ENCODE assay signal across 9 cellular contexts in genomic region chr1:21308847-21309652, GRCh38. TPM values are rescaled to one million over a fixed set of nuclear protein-coding genes. Genes with fewer than 3 reads are reported as not detected.
DNase-seq lines count a peak whose midpoint lies in the region; ATAC-seq and TF ChIP-seq lines count a peak whose summit lies in the region.
"Had no signal": no experiment of that assay in that cellular context is flagged by ENCODE, and none has a peak within 500 bp of the region (broad histone marks: within the 10 kb centered on the region; RNA-seq: fewer than 3 reads in every experiment).

No MANE protein-coding gene starts in this region.

- ATAC-seq in WTC11, result no peak
- ATAC-seq in CD8-positive, alpha-beta T cell, result no peak

- H3K36me3 Mint-ChIP-seq in activated naive CD4-positive, alpha-beta T cell treated with anti-CD3 and anti-CD28 coated beads for 36 hours (ENCODE audit: low read depth), result peaks cover 17% of the 10 kb centered on the region
- 0 out of 2 replicates have a peak, but pooled peaks cover 3% of the 10 kb centered on the region for H3K36me3 Mint-ChIP-seq in WTC11
- H3K36me3 Mint-ChIP-seq in CD8-positive, alpha-beta T cell, result peaks cover 4% of the 10 kb centered on the region

- peaks cover 69% of the 10 kb centered on the region for H3K4me1 Mint-ChIP-seq in activated naive CD4-positive, alpha-beta T cell treated with anti-CD3 and anti-CD28 coated beads for 36 hours (ENCODE audit: low read depth)
- H3K4me1 Mint-ChIP-seq in WTC11, result peaks cover 67% of the 10 kb centered on the region
- peaks cover 53% of the 10 kb centered on the region for H3K4me1 Mint-ChIP-seq in CD8-positive, alpha-beta T cell (ENCODE audit: low read depth)

- H3K36me3 ChIP-seq in left ventricle myocardium inferior (no peaks in the 10 kb centered on the region), urinary bladder (ENCODE audit: insufficient read depth) (no peaks in the 10 kb centered on the region)
- no peaks in the 10 kb centered on the region for H3K36me3 ChIP-seq in CD8-positive, alpha-beta T cell (ENCODE audit: insufficient read depth, low read length)

- no peaks in the 10 kb centered on the region for H3K27me3 Mint-ChIP-seq in activated naive CD4-positive, alpha-beta T cell treated with anti-CD3 and anti-CD28 coated beads for 36 hours (ENCODE audit: low read depth)
- H3K27me3 Mint-ChIP-seq in WTC11 (ENCODE audit: low read depth), result no peaks in the 10 kb centered on the region
- H3K27me3 Mint-ChIP-seq in CD8-positive, alpha-beta T cell (ENCODE audit: low read depth), result no peaks in the 10 kb centered on the region

- TF ChIP-seq CTCF in WTC11 (IDR thresholded peaks at IDR 0.05) (no peak), left ventricle myocardium inferior (IDR thresholded peaks at IDR 0.05; ENCODE audit: borderline replicate concordance) (no peak)
- TF ChIP-seq CTCF in CD8-positive, alpha-beta T cell (IDR thresholded peaks at IDR 0.05), result no peak

- no peak overlapping the region for H3K4me3 ChIP-seq in left ventricle myocardium inferior
- no peak overlapping the region for H3K4me3 ChIP-seq in urinary bladder (ENCODE audit: low read depth, low read length)
- no peak overlapping the region for H3K4me3 ChIP-seq in CD8-positive, alpha-beta T cell (ENCODE audit: low read depth, low read length)

- H3K4me1 ChIP-seq in left ventricle myocardium inferior (peaks cover 75% of the 10 kb centered on the region), urinary bladder (ENCODE audit: insufficient read depth) (no peaks in the 10 kb centered on the region)
- peaks cover 31% of the 10 kb centered on the region for H3K4me1 ChIP-seq in CD8-positive, alpha-beta T cell (ENCODE audit: insufficient read depth, low read length)

- WGBS in urinary bladder, result 49% methylated on average over 9 of the region's 9 CpGs

- H3K9me3 ChIP-seq in left ventricle myocardium inferior (replicated peaks), result no peaks in the 10 kb centered on the region
- no peaks in the 10 kb centered on the region for H3K9me3 ChIP-seq in CD8-positive, alpha-beta T cell (ENCODE audit: low read length)

- H3K4me3 Mint-ChIP-seq in activated naive CD4-positive, alpha-beta T cell treated with anti-CD3 and anti-CD28 coated beads for 36 hours, result no peak overlapping the region
- no peak overlapping the region for H3K4me3 Mint-ChIP-seq in WTC11
- no peak overlapping the region for H3K4me3 Mint-ChIP-seq in CD8-positive, alpha-beta T cell

- CTCF ChIA-PET in activated naive CD4-positive, alpha-beta T cell treated with anti-CD3 and anti-CD28 coated beads for 36 hours (lab: Charles Lee), result no interaction called here
- CTCF ChIA-PET in WTC11 (lab: Charles Lee), result interaction anchor here (0.6 to 5.6 kb wide), 9 partner anchors 14 to 91 kb away, joined by 3 to 40 read pairs (median 6); no protein-coding TSS in a partner anchor
- CTCF ChIA-PET in CD8-positive, alpha-beta T cell (lab: Charles Lee), result interaction anchor here (1.0 kb wide), 1 partner anchor 38 kb away, joined by 5 read pairs; no protein-coding TSS in a partner anchor

- H3K27ac ChIP-seq in left ventricle myocardium inferior (replicated peaks), result peak overlapping the region; percentile 50
- H3K27ac ChIP-seq in urinary bladder (ENCODE audit: low read depth), result peak overlapping the region; percentile 35
- H3K27ac ChIP-seq in CD8-positive, alpha-beta T cell (ENCODE audit: low read depth, low read length), result no peak overlapping the region

- POLR2A ChIA-PET in WTC11 (lab: Charles Lee), result interaction anchor here (0.7 kb wide), 1 partner anchor 9 kb away, joined by 3 read pairs; no protein-coding TSS in a partner anchor
- POLR2A ChIA-PET in CD8-positive, alpha-beta T cell (lab: Charles Lee), result interaction anchor here (1.0 kb wide), 1 partner anchor 29 kb away, joined by 5 read pairs; no protein-coding TSS in a partner anchor

- intact Hi-C loops in activated naive CD4-positive, alpha-beta T cell treated with anti-CD3 and anti-CD28 coated beads for 36 hours (cut with micrococcal nuclease), result no loop called here
- intact Hi-C loops in left ventricle myocardium inferior (cut with micrococcal nuclease), result no loop called here
- intact Hi-C loops in CD8-positive, alpha-beta T cell (cut with DNase I, micrococcal nuclease), result no loop called here

- peak overlapping the region; percentile 57 for H3K27ac Mint-ChIP-seq in activated naive CD4-positive, alpha-beta T cell treated with anti-CD3 and anti-CD28 coated beads for 36 hours
- peak overlapping the region; percentile 60 for H3K27ac Mint-ChIP-seq in WTC11
- no peak overlapping the region for H3K27ac Mint-ChIP-seq in CD8-positive, alpha-beta T cell

- DNase-seq in activated naive CD4-positive, alpha-beta T cell treated with anti-CD3 and anti-CD28 coated beads for 36 hours, result no peak
- no peak for DNase-seq in activated naive CD4-positive, alpha-beta T cell treated with anti-CD3 and anti-CD28 coated beads, Interleukin-2, amount 50 U/mL, for 16 hours
- no peak for DNase-seq in WTC11 (ENCODE audit: low spot score)
- no peak for DNase-seq in left ventricle myocardium inferior
- no peak for DNase-seq in SKM-1 (lab: John Stamatoyannopoulos, UW; ENCODE audit: unreplicated experiment)
- DNase-seq in pons (ENCODE audit: low spot score), result no peak
- no peak for DNase-seq in CD8-positive, alpha-beta T cell
- DNase-seq: effector memory CD4-positive, alpha-beta T cell had no signal

- no peaks in the 10 kb centered on the region for H3K27me3 ChIP-seq in left ventricle myocardium inferior (ENCODE audit: low read depth)
- no peaks in the 10 kb centered on the region for H3K27me3 ChIP-seq in CD8-positive, alpha-beta T cell (ENCODE audit: insufficient read depth, low read length)

- H3K9me3 Mint-ChIP-seq in activated naive CD4-positive, alpha-beta T cell treated with anti-CD3 and anti-CD28 coated beads for 36 hours, result no peaks in the 10 kb centered on the region
- no peaks in the 10 kb centered on the region for H3K9me3 Mint-ChIP-seq in WTC11
- H3K9me3 Mint-ChIP-seq in CD8-positive, alpha-beta T cell, result no peaks in the 10 kb centered on the region

TF ChIP-seq in WTC11, 78 proteins besides CTCF, POLR2A, EP300 and RAD21:
- TF ChIP-seq ZNF121 (CRISPR knock-in tag; IDR thresholded peaks at IDR 0.05) (no peak), TEAD1 (CRISPR knock-in tag; IDR thresholded peaks at IDR 0.05) (no peak), RORB (CRISPR knock-in tag; IDR thresholded peaks at IDR 0.05) (no peak), PRRX2 (CRISPR knock-in tag; IDR thresholded peaks at IDR 0.05) (no peak), E2F5 (CRISPR knock-in tag; IDR thresholded peaks at IDR 0.05) (no peak), NFYB (CRISPR knock-in tag; conservative IDR thresholded peaks at IDR 0.05; ENCODE audit: low read depth) (no peak), TP53 (CRISPR knock-in tag; IDR thresholded peaks at IDR 0.05) (no peak), JUN (CRISPR knock-in tag; IDR thresholded peaks at IDR 0.05) (no peak), SMAD4 (CRISPR knock-in tag; IDR thresholded peaks at IDR 0.05) (no peak), TEAD4 (CRISPR knock-in tag; IDR thresholded peaks at IDR 0.05) (no peak), ARID4B (CRISPR knock-in tag; IDR thresholded peaks at IDR 0.05; ENCODE audit: borderline replicate concordance) (no peak), GRHL2 (CRISPR knock-in tag; IDR thresholded peaks at IDR 0.05; ENCODE audit: insufficient replicate concordance, severe bottlenecking) (no peak), NFATC4 (CRISPR knock-in tag; IDR thresholded peaks at IDR 0.05) (no peak)

RNA-seq across cellular contexts. Expression of gene ECE1, which starts 18.8 kb away (rescaled TPM):
- 100 to 1,000 TPM; 160 to 166 TPM for total RNA-seq in activated naive CD4-positive, alpha-beta T cell treated with anti-CD3 and anti-CD28 coated beads for 36 hours
- total RNA-seq in WTC11 (2021) (40.6 to 45.0 TPM (median 42.0 TPM) in 3 replicates), left ventricle myocardium inferior (54.7 TPM), urinary bladder (32.5 TPM)
- polyA plus RNA-seq in urinary bladder, result 121 TPM
- total RNA-seq in CD8-positive, alpha-beta T cell, result 10 to 100 TPM; 55.0 to 56.0 TPM
